29 cellular contexts compared by ENCODE assay signal in genomic region chr21:45863267-45863666, GRCh38.
"Had no signal": no experiment of that assay in that cellular context is flagged by ENCODE, and none has a peak within 500 bp of the region (broad histone marks: within the 10 kb centered on the region; RNA-seq: fewer than 3 reads in every experiment).

No MANE protein-coding gene starts in this region.

- H3K27me3 ChIP-seq: hepatocyte, right lobe of liver, thyroid gland, upper lobe of left lung had no signal

- H3K27ac Mint-ChIP-seq: activated CD4-positive, alpha-beta memory T cell treated with anti-CD3 and anti-CD28 coated beads, Interleukin-2, amount 10 ng/mL, durations not matched to agents 7 days and 5 days; activated naive CD4-positive, alpha-beta T cell treated with anti-CD3 and anti-CD28 coated beads, Interleukin-2, amount 50 U/mL, for 24 hours; activated naive CD8-positive, alpha-beta T cell treated with anti-CD3 and anti-CD28 coated beads, Interleukin-2, amount 50 U/mL, for 24 hours; activated T-helper 2 cell treated with anti-CD3 and anti-CD28 coated beads, Interferon-gamma antibody, Interleukin-2, Interleukin-4, amounts not matched to agents 10 μg/mL and 5 μg/mL and 100 μg/mL, durations not matched to agents 14 hours and 24 hours and 36 hours; memory B cell; stimulated activated memory B cell treated with anti-CD40 and anti-IgM and Interleukin-4, amounts not matched to agents 10 μg/mL and 1 μg/mL and 100 μg/mL, for 72 hours; T-cell; T-helper 2 cell treated with Interferon-gamma antibody and Interleukin-4, amounts not matched to agents 5 μg/mL and 100 μg/mL, for 36 hours had no signal

- H3K9me3 ChIP-seq: gastroesophageal sphincter, right lobe of liver, thyroid gland, upper lobe of left lung had no signal

- ATAC-seq: activated CD4-positive, CD25-positive, alpha-beta regulatory T cell treated with anti-CD3 and anti-CD28 coated beads, Interleukin-2, amount 50 U/mL, for 24 hours; activated naive CD8-positive, alpha-beta T cell treated with anti-CD3 and anti-CD28 coated beads, Interleukin-2, amount 50 U/mL, for 24 hours; gastroesophageal sphincter; left colon; naive thymus-derived CD4-positive, alpha-beta T cell; right lobe of liver; stimulated activated naive CD8-positive, alpha-beta T cell treated with anti-CD3 and anti-CD28 coated beads, Interleukin-15, amount 100 ng/mL, for 72 hours; T-cell had no signal

- H3K4me3 Mint-ChIP-seq: activated CD4-positive, alpha-beta memory T cell treated with anti-CD3 and anti-CD28 coated beads, Interleukin-2, amount 10 ng/mL, durations not matched to agents 7 days and 5 days; activated naive CD4-positive, alpha-beta T cell treated with anti-CD3 and anti-CD28 coated beads, Interleukin-2, amount 50 U/mL, for 24 hours; activated naive CD8-positive, alpha-beta T cell treated with anti-CD3 and anti-CD28 coated beads, Interleukin-2, amount 50 U/mL, for 24 hours; memory B cell; naive thymus-derived CD4-positive, alpha-beta T cell; stimulated activated memory B cell treated with anti-CD40 and anti-IgM and Interleukin-4, amounts not matched to agents 10 μg/mL and 1 μg/mL and 100 μg/mL, for 72 hours; stimulated activated naive CD8-positive, alpha-beta T cell treated with anti-CD3 and anti-CD28 coated beads, Interleukin-15, amount 100 ng/mL, for 72 hours; T-cell; T-helper 2 cell treated with Interferon-gamma antibody and Interleukin-4, amounts not matched to agents 5 μg/mL and 100 μg/mL, for 36 hours had no signal

- H3K36me3 Mint-ChIP-seq: activated naive CD4-positive, alpha-beta T cell treated with anti-CD3 and anti-CD28 coated beads, Interleukin-2, amount 50 U/mL, for 24 hours; memory B cell; naive thymus-derived CD4-positive, alpha-beta T cell; stimulated activated memory B cell treated with anti-CD40 and anti-IgM and Interleukin-4, amounts not matched to agents 10 μg/mL and 1 μg/mL and 100 μg/mL, for 72 hours; T-cell had no signal

- H3K4me1 Mint-ChIP-seq: activated CD4-positive, alpha-beta memory T cell treated with anti-CD3 and anti-CD28 coated beads, Interleukin-2, amount 10 ng/mL, durations not matched to agents 7 days and 5 days; activated naive CD4-positive, alpha-beta T cell treated with anti-CD3 and anti-CD28 coated beads, Interleukin-2, amount 50 U/mL, for 24 hours had no signal

- H3K27me3 Mint-ChIP-seq: activated CD4-positive, alpha-beta memory T cell treated with anti-CD3 and anti-CD28 coated beads, Interleukin-2, amount 10 ng/mL, durations not matched to agents 7 days and 5 days; activated naive CD4-positive, alpha-beta T cell treated with anti-CD3 and anti-CD28 coated beads, Interleukin-2, amount 50 U/mL, for 24 hours; activated naive CD8-positive, alpha-beta T cell treated with anti-CD3 and anti-CD28 coated beads, Interleukin-2, amount 50 U/mL, for 24 hours; naive thymus-derived CD4-positive, alpha-beta T cell; T-cell had no signal

- H3K27ac ChIP-seq: gastroesophageal sphincter, hepatocyte, right lobe of liver, skin epidermis, thyroid gland, upper lobe of left lung had no signal

- H3K9me3 Mint-ChIP-seq: activated CD4-positive, alpha-beta memory T cell treated with anti-CD3 and anti-CD28 coated beads, Interleukin-2, amount 10 ng/mL, durations not matched to agents 7 days and 5 days; activated naive CD4-positive, alpha-beta T cell treated with anti-CD3 and anti-CD28 coated beads, Interleukin-2, amount 50 U/mL, for 24 hours; activated naive CD8-positive, alpha-beta T cell treated with anti-CD3 and anti-CD28 coated beads, Interleukin-2, amount 50 U/mL, for 24 hours; activated T-helper 2 cell treated with anti-CD3 and anti-CD28 coated beads, Interferon-gamma antibody, Interleukin-2, Interleukin-4, amounts not matched to agents 10 μg/mL and 5 μg/mL and 100 μg/mL, durations not matched to agents 14 hours and 24 hours and 36 hours; memory B cell; naive thymus-derived CD4-positive, alpha-beta T cell; stimulated activated memory B cell treated with anti-CD40 and anti-IgM and Interleukin-4, amounts not matched to agents 10 μg/mL and 1 μg/mL and 100 μg/mL, for 72 hours; stimulated activated naive CD8-positive, alpha-beta T cell treated with anti-CD3 and anti-CD28 coated beads, Interleukin-15, amount 100 ng/mL, for 72 hours; T-cell; T-helper 2 cell treated with Interferon-gamma antibody and Interleukin-4, amounts not matched to agents 5 μg/mL and 100 μg/mL, for 36 hours had no signal

- DNase-seq: activated CD4-positive, alpha-beta memory T cell treated with anti-CD3 and anti-CD28 coated beads, Interleukin-2, amount 10 ng/mL, durations not matched to agents 7 days and 5 days; activated CD4-positive, alpha-beta T cell treated with anti-CD3 and anti-CD28 coated beads for 48 hours; activated naive CD8-positive, alpha-beta T cell treated with anti-CD3 and anti-CD28 coated beads, Interleukin-2, amount 50 U/mL, for 24 hours; amygdala; central memory CD4-positive, alpha-beta T cell; dermis blood vessel endothelial cell; effector memory CD4-positive, alpha-beta T cell; erythroblast; kidney; left colon; midbrain; occipital lobe; right lobe of liver; stimulated activated CD4-positive, alpha-beta T cell treated with anti-CD3 and anti-CD28 coated beads, Interleukin-4, amount 100 ng/mL, for 24 hours; stimulated activated naive CD8-positive, alpha-beta T cell treated with anti-CD3 and anti-CD28 coated beads, Interleukin-15, amount 100 ng/mL, for 72 hours; substantia nigra; T-cell; thyroid gland had no signal

- H3K4me1 ChIP-seq: gastroesophageal sphincter, thyroid gland, upper lobe of left lung had no signal

- H3K4me3 ChIP-seq: gastroesophageal sphincter, hepatocyte, right lobe of liver, skin epidermis, thyroid gland, upper lobe of left lung had no signal

- H3K36me3 ChIP-seq: gastroesophageal sphincter, right lobe of liver, thyroid gland, upper lobe of left lung had no signal
